In genomic region chr15:41161736-41162135, GRCh38 we compare ENCODE assay signal across 1 cellular context.
TF ChIP-seq lines count a peak whose summit lies in the region.

No MANE protein-coding gene starts in this region.

TF ChIP-seq in A549, 52 proteins besides CTCF, POLR2A, EP300 and RAD21 (continued from another document):
- TF ChIP-seq, protein P1, sequence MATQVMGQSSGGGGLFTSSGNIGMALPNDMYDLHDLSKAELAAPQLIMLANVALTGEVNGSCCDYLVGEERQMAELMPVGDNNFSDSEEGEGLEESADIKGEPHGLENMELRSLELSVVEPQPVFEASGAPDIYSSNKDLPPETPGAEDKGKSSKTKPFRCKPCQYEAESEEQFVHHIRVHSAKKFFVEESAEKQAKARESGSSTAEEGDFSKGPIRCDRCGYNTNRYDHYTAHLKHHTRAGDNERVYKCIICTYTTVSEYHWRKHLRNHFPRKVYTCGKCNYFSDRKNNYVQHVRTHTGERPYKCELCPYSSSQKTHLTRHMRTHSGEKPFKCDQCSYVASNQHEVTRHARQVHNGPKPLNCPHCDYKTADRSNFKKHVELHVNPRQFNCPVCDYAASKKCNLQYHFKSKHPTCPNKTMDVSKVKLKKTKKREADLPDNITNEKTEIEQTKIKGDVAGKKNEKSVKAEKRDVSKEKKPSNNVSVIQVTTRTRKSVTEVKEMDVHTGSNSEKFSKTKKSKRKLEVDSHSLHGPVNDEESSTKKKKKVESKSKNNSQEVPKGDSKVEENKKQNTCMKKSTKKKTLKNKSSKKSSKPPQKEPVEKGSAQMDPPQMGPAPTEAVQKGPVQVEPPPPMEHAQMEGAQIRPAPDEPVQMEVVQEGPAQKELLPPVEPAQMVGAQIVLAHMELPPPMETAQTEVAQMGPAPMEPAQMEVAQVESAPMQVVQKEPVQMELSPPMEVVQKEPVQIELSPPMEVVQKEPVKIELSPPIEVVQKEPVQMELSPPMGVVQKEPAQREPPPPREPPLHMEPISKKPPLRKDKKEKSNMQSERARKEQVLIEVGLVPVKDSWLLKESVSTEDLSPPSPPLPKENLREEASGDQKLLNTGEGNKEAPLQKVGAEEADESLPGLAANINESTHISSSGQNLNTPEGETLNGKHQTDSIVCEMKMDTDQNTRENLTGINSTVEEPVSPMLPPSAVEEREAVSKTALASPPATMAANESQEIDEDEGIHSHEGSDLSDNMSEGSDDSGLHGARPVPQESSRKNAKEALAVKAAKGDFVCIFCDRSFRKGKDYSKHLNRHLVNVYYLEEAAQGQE (IDR thresholded peaks at IDR 0.05), result no peak
- TF ChIP-seq MAZ (IDR thresholded peaks at IDR 0.05; ENCODE audit: borderline replicate concordance, low read depth, low read length), result no peak
- no peak for TF ChIP-seq TFCP2L1 (CRISPR knock-in tag; IDR thresholded peaks at IDR 0.05)
- no peak for TF ChIP-seq GATA3 (IDR thresholded peaks at IDR 0.05; ENCODE audit: borderline replicate concordance)
- TF ChIP-seq JUNB (IDR thresholded peaks at IDR 0.05), result no peak
- TF ChIP-seq RNF2 (IDR thresholded peaks at IDR 0.05; ENCODE audit: borderline replicate concordance, low read depth), result no peak
- TF ChIP-seq ZFP36 (IDR thresholded peaks at IDR 0.05; ENCODE audit: borderline replicate concordance, partially characterized antibody), result no peak
- TF ChIP-seq USF2 (IDR thresholded peaks at IDR 0.05), result no peak
- TF ChIP-seq, protein P2, sequence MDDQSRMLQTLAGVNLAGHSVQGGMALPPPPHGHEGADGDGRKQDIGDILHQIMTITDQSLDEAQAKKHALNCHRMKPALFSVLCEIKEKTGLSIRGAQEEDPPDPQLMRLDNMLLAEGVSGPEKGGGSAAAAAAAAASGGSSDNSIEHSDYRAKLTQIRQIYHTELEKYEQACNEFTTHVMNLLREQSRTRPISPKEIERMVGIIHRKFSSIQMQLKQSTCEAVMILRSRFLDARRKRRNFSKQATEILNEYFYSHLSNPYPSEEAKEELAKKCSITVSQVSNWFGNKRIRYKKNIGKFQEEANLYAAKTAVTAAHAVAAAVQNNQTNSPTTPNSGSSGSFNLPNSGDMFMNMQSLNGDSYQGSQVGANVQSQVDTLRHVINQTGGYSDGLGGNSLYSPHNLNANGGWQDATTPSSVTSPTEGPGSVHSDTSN (IDR thresholded peaks at IDR 0.05), result no peak
